Comparison of ENCODE assay signal across 1 cellular context in genomic region chr12:997505-997904, GRCh38.
TF ChIP-seq lines count a peak whose summit lies in the region.

No MANE protein-coding gene starts in this region.

TF ChIP-seq in GM12878, 131 proteins besides CTCF, POLR2A, EP300 and RAD21:
- no peak for TF ChIP-seq NFYA (IDR thresholded peaks at IDR 0.05; ENCODE audit: borderline replicate concordance, low read depth, low read length)
- no peak for TF ChIP-seq RFX5 (IDR thresholded peaks at IDR 0.05; ENCODE audit: low read depth, low read length)
- TF ChIP-seq TBL1XR1 (IDR thresholded peaks at IDR 0.05; ENCODE audit: low read depth, low read length) = no peak
- no peak for TF ChIP-seq RAD51 (IDR thresholded peaks at IDR 0.05)
- TF ChIP-seq POU2F2 (IDR thresholded peaks at IDR 0.05; ENCODE audit: borderline replicate concordance, low read depth, low read length) = no peak
